In the genomic region with DNA sequence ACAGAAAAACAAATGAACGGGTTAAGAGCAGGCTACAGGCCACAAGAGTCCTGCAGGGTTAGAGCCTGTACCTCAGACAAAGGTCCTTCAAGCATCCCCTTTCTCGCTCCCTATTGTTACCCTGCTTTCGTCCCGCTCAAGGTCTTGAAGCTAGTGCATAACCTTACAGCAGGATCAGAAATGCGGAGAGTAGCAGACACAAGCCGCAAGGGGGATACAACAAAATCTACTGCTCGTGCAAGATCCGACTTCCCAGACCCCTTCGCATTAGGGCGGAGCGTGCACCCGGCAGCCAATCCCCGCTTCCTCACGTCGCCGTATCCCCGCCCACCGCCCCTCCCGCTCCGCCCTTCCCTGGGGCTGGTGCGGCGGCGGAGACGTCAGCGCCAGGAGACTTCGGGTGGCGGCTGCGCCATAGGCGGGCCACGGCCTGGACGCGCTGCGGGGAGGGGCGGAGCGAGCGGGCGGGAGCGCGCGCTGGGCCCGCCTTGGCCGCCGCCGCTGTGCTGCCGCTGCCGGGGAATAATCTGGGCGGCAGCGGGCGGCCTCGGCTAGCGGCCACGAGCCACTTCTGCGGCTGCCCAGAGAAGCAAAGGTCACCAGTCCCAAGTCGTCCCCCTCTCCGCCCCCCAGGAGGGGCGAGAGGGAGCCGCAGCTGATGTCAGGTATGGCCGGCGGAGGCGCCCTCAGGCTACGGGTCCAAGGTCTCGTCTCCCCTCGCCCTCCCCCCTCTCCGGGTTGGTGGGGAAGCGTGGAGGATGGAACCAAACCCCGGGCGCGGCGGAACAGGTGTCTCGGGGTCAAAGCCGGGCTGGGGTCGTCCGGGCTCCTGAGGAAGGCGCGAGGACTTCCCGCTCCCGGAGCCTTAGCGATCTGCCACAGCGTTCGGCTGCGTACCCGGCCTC, we compare ENCODE assay signal across 8 cellular contexts.
DNase-seq lines count a peak whose midpoint lies in the region; ATAC-seq and FAIRE-seq lines count a peak whose summit lies in the region.

A gene (plus strand): TSS at position 389 of the 905 bp plus-strand sequence. CDS start 51,776 bp downstream, outside the sequence.

- peaks cover 18% of the 10 kb centered on the region; the same call in 1 of the 2 replicates for H3K36me3 ChIP-seq in BLaER1

- ATAC-seq in HG03457 (IDR thresholded peaks at IDR 0.05; ENCODE audit: unreplicated experiment): peak; percentile 79

- peak; percentile 53 for DNase-seq in GM19239 (ENCODE audit: insufficient read length, low spot score)
- peak; percentile 90 to 95 for DNase-seq in NCI-H524 (lab: John Stamatoyannopoulos, UW)
- peak; percentile 97 to 98 for DNase-seq in activated CD4-positive, alpha-beta T cell treated with anti-CD3 and anti-CD28 coated beads for 4 hours
- DNase-seq in kidney tubule cell (ENCODE audit: low spot score): peak; percentile 99
- DNase-seq in stimulated activated CD4-positive, alpha-beta T cell treated with anti-CD3 and anti-CD28 coated beads, Interleukin-1b, Interleukin-23, amount 100 ng/mL, for 24 hours (ENCODE audit: low read depth in 4 of 4, low spot score in 1 of 4): peak; percentile 93 to 96 (median 96)

- no peaks in the 10 kb centered on the region for H3K9me3 ChIP-seq in BLaER1

- H3K4me1 ChIP-seq in BLaER1: peaks cover 31% of the 10 kb centered on the region

- peak within 1 kb of the TSS; percentile 81 for H3K4me3 ChIP-seq in BLaER1

- H3K27ac ChIP-seq in BLaER1 (peak within 1 kb of the TSS; percentile 88), cingulate gyrus (ENCODE audit: low read depth, low read length) (peak within 1 kb of the TSS; percentile 94)

- no peaks in the 10 kb centered on the region for H3K27me3 ChIP-seq in BLaER1

- H3K4me2 ChIP-seq in BLaER1: peak within 1 kb of the TSS; percentile 76

- peaks cover 31% of the 10 kb centered on the region; the same call in 1 of the 2 replicates for H4K20me1 ChIP-seq in BLaER1

- H3K9ac ChIP-seq in BLaER1: peak within 1 kb of the TSS; percentile 86

- peak; percentile 91 for FAIRE-seq in GM19239 (lab: Jason Lieb, UNC)

Comparison
In these comparisons a context has a peak if more than half of its experiments do, and no peak if none do; other contexts are left out.
1. Peak in every context shown above with its lines: DNase-seq, ATAC-seq, H3K4me3 ChIP-seq and H3K27ac ChIP-seq.